In the genomic region with DNA sequence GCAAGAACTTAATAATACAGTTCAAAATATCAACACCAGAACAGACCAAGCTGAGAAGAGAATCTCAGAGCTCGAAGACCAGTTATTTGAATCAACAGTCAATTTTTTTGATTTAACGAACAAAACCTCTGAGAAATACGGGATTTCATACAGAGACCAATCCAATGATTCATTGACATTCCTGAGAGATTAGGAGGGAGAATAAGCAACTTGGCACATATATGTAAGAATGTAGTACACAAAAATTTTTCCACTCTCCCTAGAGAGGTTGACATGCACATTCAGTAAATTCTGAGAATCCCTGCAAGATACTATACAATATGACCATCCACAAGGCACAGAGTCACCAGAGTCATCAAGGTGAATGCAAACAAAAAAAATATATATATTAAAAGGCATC, we compare ENCODE assay signal across 17 cellular contexts.
A peak's percentile ranks its signal among the peaks of the same experiment; 100 is the strongest.
DNase-seq lines count a peak whose midpoint lies in the region; ATAC-seq, FAIRE-seq and TF ChIP-seq lines count a peak whose summit lies in the region.
"Had no signal": no experiment of that assay in that cellular context is flagged by ENCODE, and none has a peak within 500 bp of the region (broad histone marks: within the 10 kb centered on the region; RNA-seq: fewer than 3 reads in every experiment).

No MANE protein-coding gene starts in this region.

- H3K9me3 Mint-ChIP-seq in CD4-positive, alpha-beta memory T cell = peaks cover 0 to 7% (median 0%) of the 10 kb centered on the region in 8 donors
- H3K9me3 Mint-ChIP-seq: H9 had no signal

- in situ Hi-C loops in astrocyte of the spinal cord (cut with HindIII; ENCODE audit: low sequenced_read_pairs) = no loop called here

- no peak overlapping the region for H3K4me3 Mint-ChIP-seq in CD4-positive, alpha-beta memory T cell
- H3K4me3 Mint-ChIP-seq: H9 had no signal

- DNase-seq in M059J (ENCODE audit: low read depth) (peak; percentile 41), astrocyte of the spinal cord (ENCODE audit: low read depth, low spot score) (peak; percentile 30), glomerular visceral epithelial cell (ENCODE audit: extremely low spot score) (peak; percentile 4), GF-D8 (lab: John Stamatoyannopoulos, UW) (no peak), kidney (no peak)
- DNase-seq in CD4-positive, alpha-beta memory T cell = no peak
- DNase-seq: DMS 273 treated with DMSO at 0.1 percent for 48 hours, H9, IMR-90, Kasumi-1, NCI-H1048, NCI-H1694, NCI-H2107, Right ventricle myocardium superior, SK-N-SH had no signal

- H3K27ac Mint-ChIP-seq in CD4-positive, alpha-beta memory T cell = no peak overlapping the region
- H3K27ac Mint-ChIP-seq: H9 had no signal

- CTCF ChIA-PET in CD4-positive, alpha-beta memory T cell (lab: Charles Lee; ENCODE audit: partially characterized antibody) = interaction anchor here (0.9 kb wide), 1 partner anchor 9 kb away, joined by 3 read pairs; no protein-coding TSS in a partner anchor

- intact Hi-C loops in CD4-positive, alpha-beta memory T cell (cut with micrococcal nuclease) = no loop called here
- intact Hi-C loops in kidney (cut with DNase I) = no loop called here

- no peak for ATAC-seq in GM18519 (IDR thresholded peaks at IDR 0.05; ENCODE audit: low FRiP score, unreplicated experiment)

- H3K27ac ChIP-seq in CD4-positive, alpha-beta memory T cell (ENCODE audit: low read depth, low read length) = no peak overlapping the region
- H3K27ac ChIP-seq in kidney (ENCODE audit: low read depth in 2 of 2, low read length in 2 of 2) = no peak overlapping the region
- H3K27ac ChIP-seq: BLaER1 had no signal

- H3K27me3 ChIP-seq in CD4-positive, alpha-beta memory T cell (ENCODE audit: insufficient read depth, low read length) = no peaks in the 10 kb centered on the region
- H3K27me3 ChIP-seq: BLaER1 had no signal

- H3K9me3 ChIP-seq in CD4-positive, alpha-beta memory T cell (ENCODE audit: control insufficient read depth in 1 of 2, low read length in 2 of 2) = no peaks in the 10 kb centered on the region
- no peaks in the 10 kb centered on the region for H3K9me3 ChIP-seq in kidney (ENCODE audit: control insufficient read depth in 1 of 2, low read length in 2 of 2)
- H3K9me3 ChIP-seq: BLaER1 had no signal

- no peaks in the 10 kb centered on the region for H3K36me3 Mint-ChIP-seq in CD4-positive, alpha-beta memory T cell

- H3K27me3 Mint-ChIP-seq in CD4-positive, alpha-beta memory T cell = no peaks in the 10 kb centered on the region

- no peaks in the 10 kb centered on the region for H3K4me1 ChIP-seq in CD4-positive, alpha-beta memory T cell (ENCODE audit: insufficient read depth, low read length)
- no peaks in the 10 kb centered on the region for H3K4me1 ChIP-seq in kidney (ENCODE audit: control insufficient read depth in 1 of 2, insufficient read depth in 1 of 2, low read depth in 1 of 2, low read length in 2 of 2)
- H3K4me1 ChIP-seq: BLaER1 had no signal

- TF ChIP-seq CTCF in astrocyte of the spinal cord (IDR thresholded peaks at IDR 0.05; ENCODE audit: low read depth, low read length) = no peak
- no peak for TF ChIP-seq CTCF in kidney (IDR thresholded peaks at IDR 0.05; ENCODE audit: borderline replicate concordance, extremely low read depth, insufficient read depth)

- H3K9ac ChIP-seq in kidney (ENCODE audit: low read length in 2 of 2) = no peak overlapping the region
- H3K9ac ChIP-seq: BLaER1, SK-N-SH had no signal

- no peak overlapping the region for H3K4me3 ChIP-seq in astrocyte of the spinal cord (ENCODE audit: low read depth, low read length)
- H3K4me3 ChIP-seq in CD4-positive, alpha-beta memory T cell (ENCODE audit: low read length in 2 of 2) = no peak overlapping the region
- H3K4me3 ChIP-seq in kidney (ENCODE audit: low read length in 2 of 2) = no peak overlapping the region
- H3K4me3 ChIP-seq: BLaER1 had no signal

- POLR2A ChIA-PET in CD4-positive, alpha-beta memory T cell (lab: Charles Lee; ENCODE audit: partially characterized antibody) = no interaction called here

- H3K4me1 Mint-ChIP-seq in CD4-positive, alpha-beta memory T cell = no peaks in the 10 kb centered on the region
- H3K4me1 Mint-ChIP-seq: H9 had no signal

- H3K36me3 ChIP-seq in CD4-positive, alpha-beta memory T cell (ENCODE audit: insufficient read depth, low read length) = no peaks in the 10 kb centered on the region
- H3K36me3 ChIP-seq in kidney (ENCODE audit: control insufficient read depth in 1 of 2, insufficient read depth in 2 of 2, low read length in 2 of 2) = no peaks in the 10 kb centered on the region
- H3K36me3 ChIP-seq: BLaER1 had no signal

- FAIRE-seq in kidney (lab: Jason Lieb, UNC) = no peak

Comparison
In these comparisons a context has a peak if more than half of its experiments do, and no peak if none do; other contexts are left out.
1. DNase-seq: peak in M059J (single experiment), astrocyte of the spinal cord (single experiment) and glomerular visceral epithelial cell (single experiment); none in CD4-positive, alpha-beta memory T cell (0 of 5), GF-D8 (single experiment) and kidney (single experiment).